ENCODE assay signal across 8 cellular contexts in the genomic region with DNA sequence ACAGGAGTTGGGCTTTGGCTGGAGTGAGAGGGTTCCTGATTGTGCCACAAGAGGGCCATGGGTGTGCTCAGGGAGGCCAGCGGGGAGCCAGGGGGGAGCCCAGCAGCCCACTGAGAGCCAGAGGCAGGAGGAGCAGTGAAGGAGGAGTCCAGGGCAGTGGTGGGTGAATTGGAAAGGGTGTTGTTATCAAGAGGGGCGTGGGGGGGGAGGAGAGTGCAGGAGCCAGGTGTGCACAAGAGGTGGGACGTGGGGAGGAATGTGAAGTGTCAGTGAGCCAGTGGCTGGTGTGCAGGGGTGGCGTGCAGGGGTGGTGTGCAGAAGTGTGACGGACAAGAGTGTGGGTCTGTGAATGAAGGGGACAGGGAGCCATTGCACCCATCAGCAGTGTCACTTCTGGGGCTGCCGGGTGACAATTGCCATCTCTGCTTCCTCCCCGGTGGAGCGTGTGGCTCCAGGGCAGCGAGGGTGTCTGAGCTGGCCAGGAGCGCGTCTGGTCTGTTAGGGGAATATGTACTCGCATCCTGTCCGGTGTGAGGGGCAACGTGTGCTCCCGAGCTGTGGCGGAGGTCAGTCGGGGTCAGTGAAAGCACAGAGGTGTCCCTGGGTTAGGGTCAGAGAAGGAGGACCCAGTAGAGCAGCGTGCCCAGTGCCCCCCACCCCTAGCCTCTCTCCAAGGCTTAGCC. TPM values are rescaled to one million over a fixed set of nuclear protein-coding genes. Genes with fewer than 3 reads are reported as not detected.
DNase-seq lines count a peak whose midpoint lies in the region; ATAC-seq and TF ChIP-seq lines count a peak whose summit lies in the region.

No MANE protein-coding gene starts in this region.

- H3K9me3 ChIP-seq in BE2C, result no peaks in the 10 kb centered on the region
- no peaks in the 10 kb centered on the region for H3K9me3 ChIP-seq in H9 (ENCODE audit: control insufficient read depth, low read depth, low read length)
- no peaks in the 10 kb centered on the region for H3K9me3 ChIP-seq in T-helper 17 cell (ENCODE audit: control insufficient read depth, low read length, poor library complexity, severe bottlenecking)

- no peaks in the 10 kb centered on the region for H3K79me1 ChIP-seq in H9 (ENCODE audit: insufficient read depth, low read depth, low read length, poor library complexity, severe bottlenecking)

- TF ChIP-seq CTCF in BE2C (IDR thresholded peaks at IDR 0.05; ENCODE audit: low read depth, low read length) (peak; percentile 48), H9 (conservative IDR thresholded peaks at IDR 0.05) (peak; percentile 60)

- no peak overlapping the region for H3K27ac Mint-ChIP-seq in H9
- H3K27ac Mint-ChIP-seq in T-helper 17 cell, result peak overlapping the region; percentile 41
- peak overlapping the region in 9 of 10 donors; percentile 43 to 91 (median 75) for H3K27ac Mint-ChIP-seq in naive thymus-derived CD8-positive, alpha-beta T cell

- H2AFZ ChIP-seq in H9 (ENCODE audit: low read length), result no peak overlapping the region

- DNase-seq in BE2C (no peak), H9 (peak; percentile 66), T-helper 17 cell (no peak), erythroblast (lab: John Stamatoyannopoulos, UW) (peak; percentile 56 to 63), putamen (ENCODE audit: low spot score) (no peak), anterior cingulate cortex (lab: John Stamatoyannopoulos, UW) (no peak)
- peak in 1 of 10 donors; percentile 22 for DNase-seq in naive thymus-derived CD8-positive, alpha-beta T cell

- H3K36me3 ChIP-seq in BE2C, result no peaks in the 10 kb centered on the region

- H2BK20ac ChIP-seq in H9 (ENCODE audit: low read depth, low read length, poor library complexity, severe bottlenecking), result no peak overlapping the region

- H3K4me3 Mint-ChIP-seq in H9 (peak overlapping the region; percentile 65 to 85), T-helper 17 cell (peak overlapping the region; percentile 96)
- H3K4me3 Mint-ChIP-seq in naive thymus-derived CD8-positive, alpha-beta T cell, result peak overlapping the region; percentile 70 to 94 (median 85)

- no peak overlapping the region for H3T11ph ChIP-seq in H9 (ENCODE audit: low read length)

- no peak overlapping the region for H3K27ac ChIP-seq in H9 (ENCODE audit: insufficient read length, low read depth, low read length)

- H2BK120ac ChIP-seq in H9 (ENCODE audit: low read depth, low read length, poor library complexity, severe bottlenecking), result no peak overlapping the region

- no peak overlapping the region for H3K56ac ChIP-seq in H9 (ENCODE audit: insufficient read length, low read depth, low read length)

- no peak overlapping the region for H4K5ac ChIP-seq in H9 (ENCODE audit: insufficient read length, low read depth, low read length)

- no peaks in the 10 kb centered on the region for H3K79me2 ChIP-seq in H9 (ENCODE audit: insufficient read depth, low read length)

- no peak overlapping the region for H2AK5ac ChIP-seq in H9 (ENCODE audit: insufficient read length, low read length)

- peak overlapping the region; percentile 37 for H3K4me2 ChIP-seq in H9 (ENCODE audit: insufficient read depth, insufficient read length, low read length)

- ATAC-seq in T-helper 17 cell, result peak; percentile 38
- peak; percentile 24 to 34 for ATAC-seq in naive thymus-derived CD8-positive, alpha-beta T cell
- no peak for ATAC-seq in GM21576 (IDR thresholded peaks at IDR 0.05; ENCODE audit: unreplicated experiment)

- no peaks in the 10 kb centered on the region; a peak in 1 of 5 replicates for H3K9me3 Mint-ChIP-seq in H9
- H3K9me3 Mint-ChIP-seq in naive thymus-derived CD8-positive, alpha-beta T cell, result no peaks in the 10 kb centered on the region

- no peak overlapping the region for H3K4me3 ChIP-seq in BE2C (ENCODE audit: low read depth, low read length)

- no peak overlapping the region for H3K9ac ChIP-seq in H9 (ENCODE audit: extremely low read depth, insufficient read length, low read length)

- H4K8ac ChIP-seq in H9 (replicated peaks; ENCODE audit: insufficient read length, low read depth, low read length), result no peak overlapping the region

- H2BK5ac ChIP-seq in H9 (ENCODE audit: insufficient read length, low read length), result no peak overlapping the region

- peaks cover 10% of the 10 kb centered on the region for H3K4me1 ChIP-seq in BE2C
- H3K4me1 ChIP-seq in H9 (ENCODE audit: insufficient read depth, low read length), result peaks cover 7% of the 10 kb centered on the region; the same call in 1 of the 2 replicates

- no peak for TF ChIP-seq POLR2A in erythroblast (IDR thresholded peaks at IDR 0.05; ENCODE audit: low read length)

- no peak overlapping the region for H3K14ac ChIP-seq in H9 (ENCODE audit: insufficient read depth, low read length)

- no peak overlapping the region for H3K23ac ChIP-seq in H9 (ENCODE audit: insufficient read length, low read depth, low read length)

- peaks cover 30% of the 10 kb centered on the region for H3K23me2 ChIP-seq in H9 (ENCODE audit: insufficient read length, low read depth, low read length, poor library complexity, severe bottlenecking)

- no peak overlapping the region for H2BK15ac ChIP-seq in H9 (ENCODE audit: low read depth, low read length)

- no peak overlapping the region for H2BK12ac ChIP-seq in H9 (ENCODE audit: insufficient read length, low read depth, low read length)

- H3K18ac ChIP-seq in H9 (ENCODE audit: insufficient read length, low read depth, low read length), result no peak overlapping the region

- no peak overlapping the region for H4K91ac ChIP-seq in H9 (ENCODE audit: insufficient read length, low read depth, low read length)

- POLR2A ChIA-PET in naive thymus-derived CD8-positive, alpha-beta T cell (lab: Charles Lee), result interaction anchor here (0.7 to 24.1 kb wide), 6 partner anchors 10 to 131 kb away, joined by 3 to 493 read pairs (median 4); a partner anchor contains a TSS

- H4K20me1 ChIP-seq in H9 (ENCODE audit: control insufficient read depth, insufficient read depth, insufficient read length), result peaks cover 3% of the 10 kb centered on the region

- H3K27me3 Mint-ChIP-seq in H9 (ENCODE audit: low read depth), result peaks cover 79% of the 10 kb centered on the region
- no peaks in the 10 kb centered on the region for H3K27me3 Mint-ChIP-seq in T-helper 17 cell
- peaks cover 0 to 8% (median 0%) of the 10 kb centered on the region in 5 donors for H3K27me3 Mint-ChIP-seq in naive thymus-derived CD8-positive, alpha-beta T cell

- H3K4me1 Mint-ChIP-seq in H9 (peaks cover 46 to 52% of the 10 kb centered on the region in 2 experiments), T-helper 17 cell (peaks cover 55% of the 10 kb centered on the region)
- H3K4me1 Mint-ChIP-seq in naive thymus-derived CD8-positive, alpha-beta T cell, result peaks cover 37 to 64% (median 57%) of the 10 kb centered on the region in 4 donors

- WGBS in H9 (ENCODE audit: extremely low coverage, insufficient read length, low lambda C conversion rate), result no CpG with 5 or more reads among the region's 18 CpGs

- no peak overlapping the region for H3K4ac ChIP-seq in H9 (ENCODE audit: low read depth, low read length)

- no peaks in the 10 kb centered on the region; a peak in 1 of 7 replicates for H3K36me3 Mint-ChIP-seq in H9 (ENCODE audit: insufficient read depth in 1 of 3, low read depth in 3 of 3)
- H3K36me3 Mint-ChIP-seq in T-helper 17 cell (ENCODE audit: low read depth), result peaks cover 8% of the 10 kb centered on the region
- H3K36me3 Mint-ChIP-seq in naive thymus-derived CD8-positive, alpha-beta T cell, result no peaks in the 10 kb centered on the region

- H3K27me3 ChIP-seq in BE2C, result peaks cover 28% of the 10 kb centered on the region
- H3K27me3 ChIP-seq in H9 (ENCODE audit: insufficient read depth, low read length), result peaks cover 4% of the 10 kb centered on the region; the same call in 1 of the 2 replicates

RNA-seq across cellular contexts. Expression of a gene that starts 1.7 kb away (rescaled TPM):
- 0.59 TPM for polyA plus RNA-seq in BE2C (2012; ENCODE audit: insufficient read depth, insufficient read length, low read depth)
- total RNA-seq in H9 (2021) (1.6 and 2.1 TPM in 2 replicates), T-helper 17 cell (1 to 10 TPM; 7.3 to 7.5 TPM)
- 1 to 10 TPM; 1.1 to 1.5 TPM for total RNA-seq in naive thymus-derived CD8-positive, alpha-beta T cell
- polyA plus RNA-seq in naive thymus-derived CD8-positive, alpha-beta T cell, result under 1 TPM in 1 of 3 donors, not detected in 2; 0.58 TPM

RNA-seq across cellular contexts. Expression of a gene that starts 18.3 kb away (rescaled TPM):
- polyA plus RNA-seq in BE2C (2012; ENCODE audit: insufficient read depth, insufficient read length, low read depth), result 33.9 TPM
- 19.5 and 22.3 TPM in 2 replicates for total RNA-seq in H9 (2021)
- 10 to 100 TPM; 45.9 to 61.0 TPM for total RNA-seq in T-helper 17 cell
- 100 to 1,000 TPM; 102 to 110 TPM for total RNA-seq in naive thymus-derived CD8-positive, alpha-beta T cell
- polyA plus RNA-seq in naive thymus-derived CD8-positive, alpha-beta T cell, result 100 to 1,000 TPM in 2 of 3 donors, 10 to 100 TPM in 1; 87.7 to 105 (median 102) TPM

RNA-seq across cellular contexts. Expression of a gene that starts 20.1 kb away (rescaled TPM):
- polyA plus RNA-seq in BE2C (2012; ENCODE audit: insufficient read depth, insufficient read length, low read depth), result 26.6 TPM
- 20.9 and 23.8 TPM in 2 replicates for total RNA-seq in H9 (2021)
- 10 to 100 TPM; 21.5 to 40.5 TPM for total RNA-seq in T-helper 17 cell
- total RNA-seq in naive thymus-derived CD8-positive, alpha-beta T cell, result 10 to 100 TPM; 47.3 to 58.1 TPM
- 1 to 10 TPM; 6.5 to 9.4 (median 6.6) TPM for polyA plus RNA-seq in naive thymus-derived CD8-positive, alpha-beta T cell

RNA-seq across cellular contexts. Expression of a gene that starts 30.0 kb away (rescaled TPM):
- 497 TPM for polyA plus RNA-seq in BE2C (2012; ENCODE audit: insufficient read depth, insufficient read length, low read depth)
- 205 and 214 TPM in 2 replicates for total RNA-seq in H9 (2021)
- 100 to 1,000 TPM; 133 to 146 TPM for total RNA-seq in T-helper 17 cell
- 100 to 1,000 TPM; 141 to 146 TPM for total RNA-seq in naive thymus-derived CD8-positive, alpha-beta T cell
- 100 to 1,000 TPM; 357 to 518 (median 403) TPM for polyA plus RNA-seq in naive thymus-derived CD8-positive, alpha-beta T cell

RNA-seq across cellular contexts. Expression of a gene that starts 32.2 kb away (rescaled TPM):
- polyA plus RNA-seq in BE2C (2012; ENCODE audit: insufficient read depth, insufficient read length, low read depth), result 0.45 TPM
- total RNA-seq in H9 (2021) (0.28 and 0.44 TPM in 2 replicates), T-helper 17 cell (100 to 1,000 TPM; 251 to 262 TPM)
- total RNA-seq in naive thymus-derived CD8-positive, alpha-beta T cell, result 100 to 1,000 TPM; 403 to 419 TPM
- 100 to 1,000 TPM; 231 to 307 (median 251) TPM for polyA plus RNA-seq in naive thymus-derived CD8-positive, alpha-beta T cell

Comparison
In these comparisons a context has a peak if more than half of its experiments do, and no peak if none do; other contexts are left out.
1. DNase-seq: peak in H9 (single experiment) and erythroblast (2 of 2); none in BE2C (single experiment), T-helper 17 cell (0 of 3), putamen (single experiment) and anterior cingulate cortex (0 of 58).
2. H3K27ac Mint-ChIP-seq: peak in T-helper 17 cell (single experiment) and naive thymus-derived CD8-positive, alpha-beta T cell (9 of 10); none in H9 (0 of 3).
3. Peak in every context shown above with its lines, with median percentiles within 50 percentile points of each other: H3K4me3 Mint-ChIP-seq.